9 cellular contexts compared by ENCODE assay signal in genomic region chr14:24240110-24240918, GRCh38. TPM values are rescaled to one million over a fixed set of nuclear protein-coding genes. Genes with fewer than 3 reads are reported as not detected.
DNase-seq lines count a peak whose midpoint lies in the region; ATAC-seq and TF ChIP-seq lines count a peak whose summit lies in the region.
"Had no signal": no experiment of that assay in that cellular context is flagged by ENCODE, and none has a peak within 500 bp of the region (broad histone marks: within the 10 kb centered on the region; RNA-seq: fewer than 3 reads in every experiment).

No MANE protein-coding gene starts in this region.

- TF ChIP-seq CTCF in GM23338 (conservative IDR thresholded peaks at IDR 0.05; ENCODE audit: low read depth in 2 of 2) (0 out of 4 replicates have a peak, but pooled peaks of 1 of the 2 experiments have one; percentile 11), activated B cell treated with CpG ODN at 0.5 μM for 24 hours (IDR thresholded peaks at IDR 0.05) (no peak), esophagus squamous epithelium (IDR thresholded peaks at IDR 0.05) (no peak)

- H3K4me1 Mint-ChIP-seq in GM23338: peaks cover 8% of the 10 kb centered on the region
- peaks cover 67% of the 10 kb centered on the region for H3K4me1 Mint-ChIP-seq in activated B cell treated with CpG ODN at 0.5 μM for 24 hours

- H3K79me2 ChIP-seq in GM23338 (replicated peaks; ENCODE audit: insufficient read depth): 0 out of 2 replicates have a peak, but pooled peaks cover 2% of the 10 kb centered on the region

- intact Hi-C loops in activated B cell treated with CpG ODN at 0.5 μM for 24 hours (cut with micrococcal nuclease): no loop called here
- intact Hi-C loops in esophagus squamous epithelium (cut with DNase I): no loop called here
- intact Hi-C loops in Right ventricle myocardium superior (cut with DNase I): no loop called here

- no peak for ATAC-seq in GM23338
- ATAC-seq in activated B cell treated with CpG ODN at 0.5 μM for 24 hours (ENCODE audit: low read depth): no peak
- no peak for ATAC-seq in Right ventricle myocardium superior (ENCODE audit: poor library complexity)

- H3K9me2 ChIP-seq in GM23338 (ENCODE audit: insufficient read depth): no peaks in the 10 kb centered on the region

- POLR2A ChIA-PET in activated B cell treated with CpG ODN at 0.5 μM for 24 hours (lab: Charles Lee): interaction anchor here (3.0 to 11.1 kb wide), 6 partner anchors 8 to 60 kb away, joined by 38 to 242 read pairs (median 104); partner anchors contain the start of genes CHMP4A, DHRS1, GMPR2 and MDP1

- no peak overlapping the region for H3K4me3 ChIP-seq in GM23338
- H3K4me3 ChIP-seq in esophagus squamous epithelium: peak overlapping the region in 2 of 4 donors; percentile 69 to 76
- H3K4me3 ChIP-seq in skeletal muscle satellite cell (ENCODE audit: low read length): no peak overlapping the region
- H3K4me3 ChIP-seq: SJSA1 had no signal

- peaks cover 10% of the 10 kb centered on the region for H3K4me1 ChIP-seq in GM23338 (ENCODE audit: insufficient read depth)
- H3K4me1 ChIP-seq in esophagus squamous epithelium: peaks cover 14 to 60% (median 28%) of the 10 kb centered on the region in 3 donors
- H3K4me1 ChIP-seq in skeletal muscle satellite cell (ENCODE audit: control insufficient read depth, insufficient read depth, low read length): peaks cover 41% of the 10 kb centered on the region

- H4K20me1 ChIP-seq in GM23338 (replicated peaks; ENCODE audit: insufficient read depth): no peaks in the 10 kb centered on the region; the same call in 1 of the 2 replicates

- H3K27me3 Mint-ChIP-seq in GM23338 (ENCODE audit: insufficient read depth, low read depth, poor library complexity) (peaks cover 17% of the 10 kb centered on the region), activated B cell treated with CpG ODN at 0.5 μM for 24 hours (no peaks in the 10 kb centered on the region)

- H3K9me3 Mint-ChIP-seq in GM23338 (no peaks in the 10 kb centered on the region), activated B cell treated with CpG ODN at 0.5 μM for 24 hours (no peaks in the 10 kb centered on the region)

- H3K4me3 Mint-ChIP-seq in GM23338 (peak overlapping the region; percentile 97), activated B cell treated with CpG ODN at 0.5 μM for 24 hours (peak overlapping the region; percentile 99)

- CTCF ChIA-PET in activated B cell treated with CpG ODN at 0.5 μM for 24 hours (lab: Charles Lee): interaction anchor here (1.3 to 3.6 kb wide), 2 partner anchors 24 to 191 kb away, joined by 4 to 20 read pairs; partner anchors contain the start of gene MDP1

- H3K9ac ChIP-seq in skeletal muscle satellite cell (ENCODE audit: low read depth, low read length): peak overlapping the region; percentile 92

- H3K27me3 ChIP-seq in GM23338 (ENCODE audit: insufficient read depth): peaks cover 3% of the 10 kb centered on the region; the same call in 1 of the 2 replicates
- H3K27me3 ChIP-seq in esophagus squamous epithelium: no peaks in the 10 kb centered on the region
- no peaks in the 10 kb centered on the region for H3K27me3 ChIP-seq in skeletal muscle satellite cell (ENCODE audit: control insufficient read depth, insufficient read depth, low read length)
- H3K27me3 ChIP-seq: SJSA1 had no signal

- H3K36me3 Mint-ChIP-seq in GM23338 (ENCODE audit: low read depth) (peaks cover 53% of the 10 kb centered on the region), activated B cell treated with CpG ODN at 0.5 μM for 24 hours (ENCODE audit: low read depth) (peaks cover 68% of the 10 kb centered on the region)

- DNase-seq in GM23338 (ENCODE audit: low spot score): no peak
- DNase-seq in activated B cell treated with CpG ODN at 0.5 μM for 24 hours: no peak
- DNase-seq in esophagus squamous epithelium (lab: John Stamatoyannopoulos, UW): no peak
- no peak for DNase-seq in COR-L47 (lab: John Stamatoyannopoulos, UW)
- no peak for DNase-seq in SKM-1 (lab: John Stamatoyannopoulos, UW; ENCODE audit: unreplicated experiment)
- no peak for DNase-seq in Right ventricle myocardium superior
- DNase-seq: NCI-H1694 treated with DMSO at 0.1 percent for 48 hours had no signal

- H3K36me3 ChIP-seq in GM23338 (ENCODE audit: insufficient read depth): peaks cover 17% of the 10 kb centered on the region; the same call in 1 of the 2 replicates
- peaks cover 10 to 61% (median 26%) of the 10 kb centered on the region in 3 donors for H3K36me3 ChIP-seq in esophagus squamous epithelium
- peaks cover 54% of the 10 kb centered on the region for H3K36me3 ChIP-seq in skeletal muscle satellite cell (ENCODE audit: insufficient read depth, low read length)

- H3F3A ChIP-seq in GM23338 (replicated peaks; ENCODE audit: low read depth): peaks cover 11% of the 10 kb centered on the region

- no peak overlapping the region for H3K27ac Mint-ChIP-seq in GM23338
- H3K27ac Mint-ChIP-seq in activated B cell treated with CpG ODN at 0.5 μM for 24 hours: peak overlapping the region; percentile 59

- TF ChIP-seq POLR2A in esophagus squamous epithelium (IDR thresholded peaks at IDR 0.05): no peak

- 80 to 100% methylated on average over 3 to 5 of the region's 9 CpGs for WGBS in esophagus squamous epithelium, 2 donors

- no peak overlapping the region for H2AFZ ChIP-seq in GM23338

- H3K27ac ChIP-seq in GM23338 (ENCODE audit: low read depth) (no peak overlapping the region), esophagus squamous epithelium (peak overlapping the region; percentile 47 to 99 (median 98))
- H3K27ac ChIP-seq: SJSA1 had no signal

- H3K4me2 ChIP-seq in GM23338 (no peak overlapping the region), skeletal muscle satellite cell (ENCODE audit: low read length) (peak overlapping the region; percentile 39)

- H3K9me3 ChIP-seq in esophagus squamous epithelium (no peaks in the 10 kb centered on the region), skeletal muscle satellite cell (replicated peaks; ENCODE audit: low read length) (no peaks in the 10 kb centered on the region)
- H3K9me3 ChIP-seq: SJSA1 had no signal

TF ChIP-seq in GM23338, 12 proteins besides CTCF, POLR2A, EP300 and RAD21 (continues in another document):
- no peak for TF ChIP-seq CREB1 (CRISPR knock-in tag; IDR thresholded peaks at IDR 0.05; ENCODE audit: low read depth)
- no peak for TF ChIP-seq ZNF331 (CRISPR knock-in tag; IDR thresholded peaks at IDR 0.05; ENCODE audit: low read depth)
- no peak for TF ChIP-seq ETS1 (IDR thresholded peaks at IDR 0.05)

RNA-seq across cellular contexts. Expression of gene TINF2, which starts 2.1 kb away (rescaled TPM):
- total RNA-seq in GM23338 (2014; rRNA removed; shearing (Covaris generic)): 24.6 and 36.0 TPM in 2 replicates
- 22.0 and 24.1 TPM in 2 replicates for polyA plus RNA-seq in GM23338 (2016; fragmentation: Nextera tagmentation; extraction: Ambion mirVana)
- total RNA-seq in activated B cell treated with CpG ODN at 0.5 μM for 24 hours (197 and 205 TPM in 2 replicates), esophagus squamous epithelium (10 to 100 TPM; 46.3 to 94.3 (median 56.1) TPM), Right ventricle myocardium superior (28.7 TPM)
- 29.4 and 45.4 TPM in 2 replicates for total RNA-seq in skeletal muscle satellite cell (2012; rRNA removed)

RNA-seq across cellular contexts. Expression of gene GMPR2, which starts 7.6 kb away (rescaled TPM):
- total RNA-seq in GM23338 (2014; rRNA removed; shearing (Covaris generic)): 60.6 and 67.0 TPM in 2 replicates
- 70.6 TPM in 2 replicates for polyA plus RNA-seq in GM23338 (2016; fragmentation: Nextera tagmentation; extraction: Ambion mirVana)
- total RNA-seq in activated B cell treated with CpG ODN at 0.5 μM for 24 hours: 43.8 and 50.2 TPM in 2 replicates
- total RNA-seq in esophagus squamous epithelium: 10 to 100 TPM; 18.5 to 47.7 (median 33.1) TPM
- total RNA-seq in skeletal muscle satellite cell (2012; rRNA removed): 43.0 and 52.2 TPM in 2 replicates
- 26.2 TPM for total RNA-seq in Right ventricle myocardium superior

RNA-seq across cellular contexts. Expression of gene NEDD8, which starts 8.1 kb away (rescaled TPM):
- total RNA-seq in GM23338 (2014; rRNA removed; shearing (Covaris generic)): 130 and 172 TPM in 2 replicates
- polyA plus RNA-seq in GM23338 (2016; fragmentation: Nextera tagmentation; extraction: Ambion mirVana): 401 and 418 TPM in 2 replicates
- 129 and 149 TPM in 2 replicates for total RNA-seq in activated B cell treated with CpG ODN at 0.5 μM for 24 hours
- total RNA-seq in esophagus squamous epithelium: 100 to 1,000 TPM in 3 of 4 donors, 10 to 100 TPM in 1; 93.1 to 182 (median 121) TPM
- total RNA-seq in skeletal muscle satellite cell (2012; rRNA removed): 105 and 117 TPM in 2 replicates
- total RNA-seq in Right ventricle myocardium superior: 212 TPM

RNA-seq across cellular contexts. Expression of gene TGM1, which starts 22.7 kb away (rescaled TPM):
- 0.39 and 0.63 TPM in 2 replicates for total RNA-seq in GM23338 (2014; rRNA removed; shearing (Covaris generic))
- polyA plus RNA-seq in GM23338 (2016; fragmentation: Nextera tagmentation; extraction: Ambion mirVana): 0.31 and 0.42 TPM in 2 replicates
- total RNA-seq in activated B cell treated with CpG ODN at 0.5 μM for 24 hours: 6.4 and 6.5 TPM in 2 replicates
- 1,000 to 10,000 TPM in 2 of 4 donors, 100 to 1,000 TPM in 2; 566 to 1,879 (median 1,037) TPM for total RNA-seq in esophagus squamous epithelium
- 0.51 and 2.0 TPM in 2 replicates for total RNA-seq in skeletal muscle satellite cell (2012; rRNA removed)
- total RNA-seq in Right ventricle myocardium superior: 1.1 TPM

RNA-seq across cellular contexts. Expression of gene MDP1, which starts 24.4 kb away (rescaled TPM):
- total RNA-seq in GM23338 (2014; rRNA removed; shearing (Covaris generic)): 9.6 and 9.8 TPM in 2 replicates
- polyA plus RNA-seq in GM23338 (2016; fragmentation: Nextera tagmentation; extraction: Ambion mirVana): 24.7 and 31.1 TPM in 2 replicates
- total RNA-seq in activated B cell treated with CpG ODN at 0.5 μM for 24 hours (12.7 and 16.3 TPM in 2 replicates), esophagus squamous epithelium (10 to 100 TPM in 2 of 4 donors, 1 to 10 TPM in 2; 1.4 to 12.4 (median 8.6) TPM), Right ventricle myocardium superior (18.9 TPM)
- 11.2 and 12.9 TPM in 2 replicates for total RNA-seq in skeletal muscle satellite cell (2012; rRNA removed)
